In the genomic region with DNA sequence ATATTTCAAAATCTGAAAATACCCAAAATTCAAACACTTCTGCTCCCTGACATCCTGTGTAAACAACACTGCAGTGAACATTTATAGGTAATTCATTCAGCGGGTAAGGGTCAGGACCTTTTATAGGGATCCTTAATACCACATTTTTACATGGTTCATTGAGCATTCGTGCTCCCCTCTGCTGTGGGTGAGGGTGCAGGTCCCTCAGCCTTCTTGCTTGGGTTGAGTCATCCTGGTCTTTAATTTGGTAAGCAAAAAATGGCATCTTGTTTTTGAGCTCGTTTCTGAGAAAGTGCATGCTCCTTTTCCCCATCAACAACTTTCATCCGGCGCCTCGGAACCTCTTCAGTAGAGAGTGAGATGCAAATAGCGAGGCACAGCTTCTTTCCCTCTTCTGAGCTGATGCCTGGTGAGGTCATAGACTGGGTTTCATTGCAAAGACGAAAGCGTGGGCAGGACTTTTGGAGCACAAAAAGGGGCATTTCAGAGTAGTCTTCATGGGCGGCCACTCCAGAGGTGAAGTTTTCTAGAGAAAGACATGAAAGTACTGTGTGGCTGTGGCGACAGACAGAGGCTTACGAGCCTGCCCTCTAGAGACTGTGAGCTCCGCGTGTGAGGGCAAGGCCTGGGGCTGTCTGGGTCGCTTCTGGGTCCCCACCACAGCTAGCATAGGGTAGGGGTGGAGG, we compare ENCODE assay signal across 8 cellular contexts.
A peak's percentile ranks its signal among the peaks of the same experiment; 100 is the strongest.
DNase-seq lines count a peak whose midpoint lies in the region; ATAC-seq and TF ChIP-seq lines count a peak whose summit lies in the region.

No MANE protein-coding gene starts in this region.

- ATAC-seq in GM21825 (IDR thresholded peaks at IDR 0.05; ENCODE audit: unreplicated experiment) = peak; percentile 83
- ATAC-seq in central memory CD8-positive, alpha-beta T cell (replicated peaks; ENCODE audit: extremely low read depth, poor library complexity, severe bottlenecking) = peak; percentile 97

- DNase-seq in GM10266 (ENCODE audit: extremely low spot score) (peak; percentile 69), T-helper 22 cell (ENCODE audit: low read depth) (peak; percentile 67), ecto neural progenitor cell (ENCODE audit: low spot score) (no peak), glomerular visceral epithelial cell (ENCODE audit: extremely low spot score) (no peak), KBM-7 (no peak)
- peak; percentile 68 to 87 for DNase-seq in central memory CD8-positive, alpha-beta T cell (ENCODE audit: low spot score in 2 of 2)
- DNase-seq in stimulated activated CD8-positive, alpha-beta memory T cell treated with anti-CD3 and anti-CD28 coated beads, Interleukin-4, amount 100 ng/mL, for 1 hour (ENCODE audit: low read depth in 2 of 2, low spot score in 1 of 2) = peak; percentile 47 to 64

- peak; percentile 30 for TF ChIP-seq CTCF in GM10266 (IDR thresholded peaks at IDR 0.05; ENCODE audit: control insufficient read depth, insufficient read depth, low read depth, missing control alignments)

- H3K4me3 Mint-ChIP-seq in central memory CD8-positive, alpha-beta T cell = peak overlapping the region; percentile 70

- H3K9me3 Mint-ChIP-seq in central memory CD8-positive, alpha-beta T cell = no peaks in the 10 kb centered on the region

- H3K27me3 Mint-ChIP-seq in central memory CD8-positive, alpha-beta T cell = no peaks in the 10 kb centered on the region

- in situ Hi-C loops in KBM-7 (cut with MboI; ENCODE audit: low pct_unique_long_range_greater_than_20kb, low sequenced_read_pairs) = no loop called here

- peaks cover 11% of the 10 kb centered on the region for H3K36me3 Mint-ChIP-seq in central memory CD8-positive, alpha-beta T cell (ENCODE audit: insufficient read depth)

- H3K27ac Mint-ChIP-seq in central memory CD8-positive, alpha-beta T cell (ENCODE audit: low read depth) = peak overlapping the region; percentile 92

- peaks cover 44% of the 10 kb centered on the region for H3K4me1 Mint-ChIP-seq in central memory CD8-positive, alpha-beta T cell

Comparison
In these comparisons a context has a peak if more than half of its experiments do, and no peak if none do; other contexts are left out.
1. DNase-seq: peak in GM10266 (single experiment), T-helper 22 cell (single experiment), central memory CD8-positive, alpha-beta T cell (2 of 2) and stimulated activated CD8-positive, alpha-beta memory T cell treated with anti-CD3 and anti-CD28 coated beads, Interleukin-4, amount 100 ng/mL, for 1 hour (2 of 2); none in ecto neural progenitor cell (single experiment), glomerular visceral epithelial cell (single experiment) and KBM-7 (single experiment).